ENCODE assay signal across 1 cellular context in the genomic region with DNA sequence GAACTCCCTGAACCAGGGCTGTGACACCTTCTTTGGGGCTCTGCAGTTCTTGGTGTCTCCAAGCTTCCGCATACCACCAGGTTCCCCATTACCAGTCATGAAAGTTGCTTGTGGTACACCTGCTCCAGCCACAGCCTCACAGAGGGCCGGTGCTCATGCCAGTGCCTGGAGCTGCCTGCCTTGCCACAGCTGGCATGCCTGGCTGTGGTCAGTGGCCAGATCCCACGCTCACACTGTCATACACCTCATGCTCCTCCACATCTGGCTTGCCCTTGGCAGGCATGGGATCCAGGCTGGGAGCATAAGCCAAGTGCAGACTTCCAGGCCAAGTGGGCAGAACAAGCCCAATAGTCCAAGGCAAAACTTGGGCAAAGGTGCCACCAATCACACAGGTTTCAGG.
TF ChIP-seq lines count a peak whose summit lies in the region.

No MANE protein-coding gene starts in this region.

TF ChIP-seq in H1, 55 proteins besides CTCF, POLR2A, EP300 and RAD21 (continued from another document):
- no peak for TF ChIP-seq BACH1 (IDR thresholded peaks at IDR 0.05; ENCODE audit: low read length)
TF ChIP-seq in H1: peak in this region for 0.
